ENCODE assay signal across 23 cellular contexts in the genomic region with DNA sequence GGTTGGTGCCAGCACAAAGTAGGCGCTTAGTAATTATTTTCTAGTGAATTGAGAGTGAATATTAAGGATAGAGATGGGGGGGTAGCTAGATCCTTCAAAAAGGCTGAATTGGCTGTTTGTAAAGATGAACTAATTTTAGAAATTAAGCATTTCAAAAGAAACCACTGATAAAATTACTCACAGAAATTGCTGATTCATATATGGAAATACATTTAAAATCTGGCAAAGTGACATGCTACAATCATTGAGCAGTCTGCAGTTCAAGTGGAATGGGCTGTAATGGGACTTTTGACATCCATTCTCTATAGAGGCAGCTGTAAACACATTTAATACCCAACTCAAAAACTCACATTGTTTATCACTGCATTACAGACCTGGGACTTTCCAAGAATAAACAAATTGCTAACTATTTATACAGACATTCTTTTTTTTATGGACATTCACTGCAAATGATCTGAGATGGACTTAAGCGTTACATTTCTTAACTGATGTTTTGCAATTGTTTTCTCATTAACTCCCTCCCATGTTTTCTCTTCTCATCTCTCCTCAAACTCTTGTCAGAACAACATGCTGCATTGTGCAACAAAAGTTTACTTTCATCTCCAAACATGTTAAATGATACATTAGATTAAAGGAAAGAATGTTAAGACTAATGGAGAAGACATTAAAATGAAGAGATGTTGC. TPM values are rescaled to one million over a fixed set of nuclear protein-coding genes. Genes with fewer than 3 reads are reported as not detected.
"Had no signal": no experiment of that assay in that cellular context is flagged by ENCODE, and none has a peak within 500 bp of the region (broad histone marks: within the 10 kb centered on the region; RNA-seq: fewer than 3 reads in every experiment).

No MANE protein-coding gene starts in this region.

- H3K27me3 ChIP-seq: brain microvascular endothelial cell, cardiac muscle cell had no signal

- H3K4me3 ChIP-seq: cardiac muscle cell had no signal

- H3K27ac ChIP-seq: brain microvascular endothelial cell, cardiac muscle cell had no signal

- DNase-seq: activated CD4-positive, alpha-beta T cell treated with anti-CD3 and anti-CD28 coated beads for 4 hours; activated CD8-positive, alpha-beta memory T cell treated with anti-CD3 and anti-CD28 coated beads, Interleukin-2, amount 50 U/mL, for 4 hours; activated CD8-positive, alpha-beta T cell treated with anti-CD3 and anti-CD28 coated beads for 36 hours; activated gamma-delta T cell treated with Interleukin-2 at 50 U/mL for 16 hours; activated naive CD4-positive, alpha-beta T cell treated with anti-CD3 and anti-CD28 coated beads, Interleukin-2, amount 10 ng/mL, durations not matched to agents 7 days and 5 days; activated naive CD8-positive, alpha-beta T cell treated with anti-CD3 and anti-CD28 coated beads for 36 hours; activated T-cell treated with anti-CD3 and anti-CD28 coated beads, Interleukin-2, amount 50 U/mL, for 72 hours; brain microvascular endothelial cell; Kasumi-1; KBM-7; NCI-H1092 treated with DMSO at 0.1 percent for 48 hours; NCI-H1436; NCI-H1694 treated with DMSO at 0.1 percent for 48 hours; NCI-H2029 treated with DMSO at 0.1 percent for 48 hours; NCI-H345; NCI-H510A; NCI-H526 treated with DMSO at 0.1 percent for 48 hours; SHP77 treated with DMSO at 0.1 percent for 48 hours had no signal

- H3K36me3 ChIP-seq: brain microvascular endothelial cell, cardiac muscle cell had no signal

RNA-seq across cellular contexts. Expression of a gene that starts 42.1 kb away (rescaled TPM):
- total RNA-seq: activated CD8-positive, alpha-beta T cell treated with anti-CD3 and anti-CD28 coated beads for 36 hours; activated naive CD8-positive, alpha-beta T cell treated with anti-CD3 and anti-CD28 coated beads for 36 hours; activated T-cell treated with anti-CD3 and anti-CD28 coated beads, Interleukin-2, amount 50 U/mL, for 72 hours; activated T-helper 2 cell treated with anti-CD3 and anti-CD28 coated beads, Interferon-gamma antibody, Interleukin-2, Interleukin-4, amounts not matched to agents 10 μg/mL and 5 μg/mL and 100 μg/mL, durations not matched to agents 14 hours and 24 hours and 36 hours; cardiac muscle cell; SK-MEL-5 had no signal
- polyA plus RNA-seq: cardiac muscle cell had no signal

RNA-seq across cellular contexts. Expression of a gene that starts 52.5 kb away (rescaled TPM):
- total RNA-seq: activated CD8-positive, alpha-beta T cell treated with anti-CD3 and anti-CD28 coated beads for 36 hours; activated naive CD8-positive, alpha-beta T cell treated with anti-CD3 and anti-CD28 coated beads for 36 hours; activated T-cell treated with anti-CD3 and anti-CD28 coated beads, Interleukin-2, amount 50 U/mL, for 72 hours; activated T-helper 2 cell treated with anti-CD3 and anti-CD28 coated beads, Interferon-gamma antibody, Interleukin-2, Interleukin-4, amounts not matched to agents 10 μg/mL and 5 μg/mL and 100 μg/mL, durations not matched to agents 14 hours and 24 hours and 36 hours; cardiac muscle cell; M059J; SK-MEL-5 had no signal
- polyA plus RNA-seq: adipose tissue, cardiac muscle cell had no signal
